In the genomic region with DNA sequence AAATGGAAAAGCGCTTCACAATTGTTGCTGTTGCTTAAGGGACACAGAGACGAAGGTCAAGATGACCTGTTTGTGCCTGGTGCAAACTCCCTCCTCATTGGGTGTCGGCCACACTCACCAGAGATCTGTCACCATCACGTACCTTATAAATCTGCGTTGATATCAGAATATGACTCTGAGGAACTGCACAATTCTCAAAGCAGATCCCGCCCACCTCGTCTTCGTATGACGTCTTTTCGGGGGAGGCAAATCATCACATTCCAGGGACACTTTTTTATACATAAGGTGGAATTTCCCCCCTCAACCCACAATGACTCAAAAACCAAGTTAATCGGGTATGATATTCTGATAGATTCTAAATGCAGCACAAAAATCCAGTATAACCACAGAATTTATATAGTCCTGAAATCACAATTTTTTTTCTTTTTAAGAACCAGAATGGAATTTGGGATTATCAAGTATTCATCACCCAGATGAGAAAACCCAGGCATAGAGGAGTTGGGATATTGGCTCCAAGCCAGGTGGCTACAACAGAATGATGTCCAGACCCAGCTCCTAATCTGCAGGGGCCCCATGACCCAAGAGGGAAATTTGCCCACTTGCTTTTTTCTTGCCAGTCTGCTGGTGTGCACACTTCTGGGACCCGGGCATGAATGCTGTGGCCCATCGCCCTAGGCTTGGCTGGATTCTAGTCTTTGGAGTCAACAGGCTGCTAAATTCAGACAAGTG, we compare ENCODE assay signal across 25 cellular contexts.
"Had no signal": no experiment of that assay in that cellular context is flagged by ENCODE, and none has a peak within 500 bp of the region (broad histone marks: within the 10 kb centered on the region; RNA-seq: fewer than 3 reads in every experiment).

No MANE protein-coding gene starts in this region.

- H3K4me1 Mint-ChIP-seq: activated CD4-positive, alpha-beta memory T cell treated with anti-CD3 and anti-CD28 coated beads, Interleukin-2, amount 10 ng/mL, durations not matched to agents 7 days and 5 days; activated CD4-positive, alpha-beta T cell treated with anti-CD3 and anti-CD28 coated beads, Interleukin-2, amount 10 ng/mL, durations not matched to agents 7 days and 5 days; activated T-helper 17 cell treated with anti-CD3 and anti-CD28 coated beads, Interleukin-2, amount 50 U/mL, for 72 hours; stimulated activated memory B cell treated with anti-CD40 and anti-IgM and Interleukin-4, amounts not matched to agents 10 μg/mL and 1 μg/mL and 100 μg/mL, for 72 hours; stimulated activated naive CD8-positive, alpha-beta T cell treated with anti-CD3 and anti-CD28 coated beads, Interleukin-15, amount 100 ng/mL, for 72 hours had no signal

- H3K4me3 ChIP-seq: coronary artery, dorsolateral prefrontal cortex, pancreas, prostate gland, vagina had no signal

- H3K27me3 Mint-ChIP-seq: activated CD4-positive, alpha-beta memory T cell treated with anti-CD3 and anti-CD28 coated beads, Interleukin-2, amount 10 ng/mL, durations not matched to agents 7 days and 5 days; stimulated activated memory B cell treated with anti-CD40 and anti-IgM and Interleukin-4, amounts not matched to agents 10 μg/mL and 1 μg/mL and 100 μg/mL, for 72 hours; stimulated activated naive CD8-positive, alpha-beta T cell treated with anti-CD3 and anti-CD28 coated beads, Interleukin-15, amount 100 ng/mL, for 72 hours had no signal

- H3K36me3 Mint-ChIP-seq: activated naive CD4-positive, alpha-beta T cell treated with anti-CD3 and anti-CD28 coated beads, Interleukin-2, amount 50 U/mL, for 72 hours; naive B cell; stimulated activated memory B cell treated with anti-CD40 and anti-IgM and Interleukin-4, amounts not matched to agents 10 μg/mL and 1 μg/mL and 100 μg/mL, for 72 hours; type B pancreatic cell; WTC11 had no signal

- ATAC-seq: activated naive CD4-positive, alpha-beta T cell treated with anti-CD3 and anti-CD28 coated beads, Interleukin-2, amount 50 U/mL, for 72 hours; activated T-cell treated with anti-CD3 and anti-CD28 coated beads, Interleukin-2, amount 50 U/mL, for 4 hours; activated T-helper 17 cell treated with anti-CD3 and anti-CD28 coated beads, Interleukin-2, amount 50 U/mL, for 72 hours; effector memory CD8-positive, alpha-beta T cell; left ventricle myocardium superior; pancreas; stimulated activated memory B cell treated with anti-CD40 and anti-IgM and Interleukin-4, amounts not matched to agents 10 μg/mL and 1 μg/mL and 100 μg/mL, for 72 hours; stimulated activated naive CD8-positive, alpha-beta T cell treated with anti-CD3 and anti-CD28 coated beads, Interleukin-15, amount 100 ng/mL, for 72 hours; WTC11 had no signal

- H3K27ac Mint-ChIP-seq: activated CD4-positive, alpha-beta memory T cell treated with anti-CD3 and anti-CD28 coated beads, Interleukin-2, amount 10 ng/mL, durations not matched to agents 7 days and 5 days; activated CD4-positive, alpha-beta T cell treated with anti-CD3 and anti-CD28 coated beads, Interleukin-2, amount 10 ng/mL, durations not matched to agents 7 days and 5 days; activated naive CD4-positive, alpha-beta T cell treated with anti-CD3 and anti-CD28 coated beads, Interleukin-2, amount 50 U/mL, for 72 hours; activated T-helper 17 cell treated with anti-CD3 and anti-CD28 coated beads, Interleukin-2, amount 50 U/mL, for 72 hours; effector memory CD8-positive, alpha-beta T cell; naive B cell; nephron progenitor cell; stimulated activated memory B cell treated with anti-CD40 and anti-IgM and Interleukin-4, amounts not matched to agents 10 μg/mL and 1 μg/mL and 100 μg/mL, for 72 hours; stimulated activated naive CD8-positive, alpha-beta T cell treated with anti-CD3 and anti-CD28 coated beads, Interleukin-15, amount 100 ng/mL, for 72 hours; type B pancreatic cell; WTC11 had no signal

- DNase-seq: activated CD4-positive, alpha-beta memory T cell treated with anti-CD3 and anti-CD28 coated beads, Interleukin-2, amount 10 ng/mL, durations not matched to agents 7 days and 5 days; activated CD4-positive, alpha-beta T cell treated with anti-CD3 and anti-CD28 coated beads for 1 hour; activated CD4-positive, alpha-beta T cell treated with anti-CD3 and anti-CD28 coated beads, Interleukin-2, amount 10 ng/mL, durations not matched to agents 7 days and 5 days; activated gamma-delta T cell treated with Interleukin-2 at 50 U/mL for 16 hours; activated T-cell treated with anti-CD3 and anti-CD28 coated beads, Interleukin-2, amount 50 U/mL, for 4 hours; dorsolateral prefrontal cortex; effector memory CD8-positive, alpha-beta T cell; foreskin melanocyte; islet precursor cell; left ventricle myocardium superior; naive B cell; nephron progenitor cell; pancreas; stimulated activated CD4-positive, alpha-beta T cell treated with anti-CD3 and anti-CD28 coated beads, Interleukin-4, amount 100 ng/mL, for 4 hours; stimulated activated CD8-positive, alpha-beta memory T cell treated with anti-CD3 and anti-CD28 coated beads, Interleukin-4, amount 100 ng/mL, for 48 hours; stimulated activated naive CD8-positive, alpha-beta T cell treated with anti-CD3 and anti-CD28 coated beads, Interleukin-15, amount 100 ng/mL, for 72 hours; substantia nigra had no signal

- H3K9me3 Mint-ChIP-seq: activated CD4-positive, alpha-beta memory T cell treated with anti-CD3 and anti-CD28 coated beads, Interleukin-2, amount 10 ng/mL, durations not matched to agents 7 days and 5 days; activated CD4-positive, alpha-beta T cell treated with anti-CD3 and anti-CD28 coated beads, Interleukin-2, amount 10 ng/mL, durations not matched to agents 7 days and 5 days; activated naive CD4-positive, alpha-beta T cell treated with anti-CD3 and anti-CD28 coated beads, Interleukin-2, amount 50 U/mL, for 72 hours; activated T-cell treated with anti-CD3 and anti-CD28 coated beads, Interleukin-2, amount 50 U/mL, for 4 hours; activated T-helper 17 cell treated with anti-CD3 and anti-CD28 coated beads, Interleukin-2, amount 50 U/mL, for 72 hours; effector memory CD8-positive, alpha-beta T cell; naive B cell; nephron progenitor cell; stimulated activated memory B cell treated with anti-CD40 and anti-IgM and Interleukin-4, amounts not matched to agents 10 μg/mL and 1 μg/mL and 100 μg/mL, for 72 hours; stimulated activated naive CD8-positive, alpha-beta T cell treated with anti-CD3 and anti-CD28 coated beads, Interleukin-15, amount 100 ng/mL, for 72 hours; type B pancreatic cell; WTC11 had no signal

- H3K4me3 Mint-ChIP-seq: activated CD4-positive, alpha-beta memory T cell treated with anti-CD3 and anti-CD28 coated beads, Interleukin-2, amount 10 ng/mL, durations not matched to agents 7 days and 5 days; activated CD4-positive, alpha-beta T cell treated with anti-CD3 and anti-CD28 coated beads, Interleukin-2, amount 10 ng/mL, durations not matched to agents 7 days and 5 days; activated T-cell treated with anti-CD3 and anti-CD28 coated beads, Interleukin-2, amount 50 U/mL, for 4 hours; activated T-helper 17 cell treated with anti-CD3 and anti-CD28 coated beads, Interleukin-2, amount 50 U/mL, for 72 hours; effector memory CD8-positive, alpha-beta T cell; naive B cell; nephron progenitor cell; stimulated activated memory B cell treated with anti-CD40 and anti-IgM and Interleukin-4, amounts not matched to agents 10 μg/mL and 1 μg/mL and 100 μg/mL, for 72 hours; stimulated activated naive CD8-positive, alpha-beta T cell treated with anti-CD3 and anti-CD28 coated beads, Interleukin-15, amount 100 ng/mL, for 72 hours; type B pancreatic cell; WTC11 had no signal
